ENCODE assay signal across 15 cellular contexts in the genomic region with DNA sequence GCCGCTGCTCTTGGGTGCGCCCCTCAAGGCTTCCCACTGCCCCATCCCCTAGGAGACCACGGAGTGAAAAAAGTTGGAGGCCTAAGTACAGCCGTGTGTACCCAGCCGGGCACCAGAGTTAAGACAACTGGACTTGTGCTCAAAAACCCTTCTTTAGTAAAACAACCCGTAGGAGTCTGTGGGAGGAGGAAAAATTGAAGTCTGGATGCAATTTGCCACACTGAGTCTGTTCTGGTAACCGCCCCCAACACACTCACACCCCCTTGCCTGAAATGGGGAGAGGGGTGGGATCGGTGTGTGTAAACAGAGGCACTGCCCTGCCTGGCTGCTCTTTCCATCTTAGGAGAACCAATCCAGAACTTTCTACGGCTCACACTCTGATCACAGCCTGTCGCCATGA. TPM values are rescaled to one million over a fixed set of nuclear protein-coding genes. Genes with fewer than 3 reads are reported as not detected.
A peak's percentile ranks its signal among the peaks of the same experiment; 100 is the strongest.
DNase-seq lines count a peak whose midpoint lies in the region; ATAC-seq and TF ChIP-seq lines count a peak whose summit lies in the region.
"Had no signal": no experiment of that assay in that cellular context is flagged by ENCODE, and none has a peak within 500 bp of the region (broad histone marks: within the 10 kb centered on the region; RNA-seq: fewer than 3 reads in every experiment).

No MANE protein-coding gene starts in this region.

- no peak overlapping the region for H3K4me3 ChIP-seq in GM23338
- no peak overlapping the region for H3K4me3 ChIP-seq in HEK293 (ENCODE audit: low read depth, low read length)
- no peak overlapping the region for H3K4me3 ChIP-seq in vagina
- H3K4me3 ChIP-seq in upper lobe of right lung: no peak overlapping the region
- H3K4me3 ChIP-seq: GM12878, HAP-1 had no signal

- DNase-seq in GM23338 (ENCODE audit: low spot score) (no peak), mesenteric fat pad (ENCODE audit: low spot score) (peak; percentile 20), posterior vena cava (ENCODE audit: low spot score) (peak; percentile 30), vagina (ENCODE audit: extremely low spot score in 2 of 2) (no peak), upper lobe of right lung (no peak)
- DNase-seq: Calu3; CD4-positive, alpha-beta memory T cell; COR-L47; DMS53; EL; GDM1; GOT3 had no signal

- TF ChIP-seq CTCF in GM23338 (conservative IDR thresholded peaks at IDR 0.05; ENCODE audit: low read depth in 2 of 2) (no peak), HEK293 (tag by site-specific recombination; IDR thresholded peaks at IDR 0.05) (no peak), vagina (IDR thresholded peaks at IDR 0.05) (no peak), upper lobe of right lung (IDR thresholded peaks at IDR 0.05) (no peak)

- H4K20me1 ChIP-seq in GM23338 (replicated peaks; ENCODE audit: insufficient read depth): no peaks in the 10 kb centered on the region

- no peaks in the 10 kb centered on the region for H3K79me2 ChIP-seq in GM23338 (replicated peaks; ENCODE audit: insufficient read depth)

- no peaks in the 10 kb centered on the region; the same call in 2 of the 3 replicates for H3K36me3 Mint-ChIP-seq in GM23338 (ENCODE audit: low read depth)
- H3K36me3 Mint-ChIP-seq: CD4-positive, alpha-beta memory T cell had no signal

- H3K27me3 ChIP-seq in GM23338 (ENCODE audit: insufficient read depth) (no peaks in the 10 kb centered on the region), vagina (no peaks in the 10 kb centered on the region), upper lobe of right lung (no peaks in the 10 kb centered on the region)

- H3K4me3 Mint-ChIP-seq in GM23338: no peak overlapping the region
- H3K4me3 Mint-ChIP-seq: CD4-positive, alpha-beta memory T cell had no signal

- intact Hi-C loops in posterior vena cava (cut with DNase I) (no loop called here), vagina (cut with DNase I) (no loop called here), upper lobe of right lung (cut with DNase I) (no loop called here)

- peaks cover 28% of the 10 kb centered on the region for H3K4me1 Mint-ChIP-seq in GM23338

- peak overlapping the region; percentile 47 for H2AFZ ChIP-seq in GM23338

- POLR2A ChIA-PET in HEK293 (lab: Yijun Ruan, JAX): no interaction called here

- TF ChIP-seq POLR2A in vagina (IDR thresholded peaks at IDR 0.05): no peak

- H3K27ac ChIP-seq in GM23338 (ENCODE audit: low read depth) (no peak overlapping the region), HEK293 (ENCODE audit: extremely low read depth, low read depth, low read length) (no peak overlapping the region), vagina (no peak overlapping the region), upper lobe of right lung (no peak overlapping the region)

- H3K4me2 ChIP-seq in GM23338: no peak overlapping the region; the same call in 1 of the 2 replicates

- no peak overlapping the region for H3K27ac Mint-ChIP-seq in GM23338

- H3F3A ChIP-seq in GM23338 (replicated peaks; ENCODE audit: low read depth): no peaks in the 10 kb centered on the region

- no peaks in the 10 kb centered on the region for H3K9me3 ChIP-seq in HEK293 (ENCODE audit: control insufficient read depth, insufficient read depth, low read depth, low read length)
- H3K9me3 ChIP-seq in vagina: no peaks in the 10 kb centered on the region
- H3K9me3 ChIP-seq in upper lobe of right lung: no peaks in the 10 kb centered on the region
- H3K9me3 ChIP-seq: HAP-1 had no signal

- H3K36me3 ChIP-seq in GM23338 (ENCODE audit: insufficient read depth): no peaks in the 10 kb centered on the region
- no peaks in the 10 kb centered on the region; a peak in 1 of 3 replicates for H3K36me3 ChIP-seq in HEK293 (ENCODE audit: control insufficient read depth in 2 of 2, insufficient read depth in 1 of 2, low read length in 2 of 2)
- no peaks in the 10 kb centered on the region for H3K36me3 ChIP-seq in vagina
- no peaks in the 10 kb centered on the region for H3K36me3 ChIP-seq in upper lobe of right lung
- H3K36me3 ChIP-seq: HAP-1 had no signal

- peaks cover 7% of the 10 kb centered on the region; the same call in 1 of the 2 replicates for H3K9me2 ChIP-seq in GM23338 (ENCODE audit: insufficient read depth)

- H3K4me1 ChIP-seq in GM23338 (ENCODE audit: insufficient read depth) (peaks cover 10% of the 10 kb centered on the region), HEK293 (ENCODE audit: control insufficient read depth, insufficient read depth, low read length) (no peaks in the 10 kb centered on the region), vagina (no peaks in the 10 kb centered on the region), upper lobe of right lung (no peaks in the 10 kb centered on the region)

- peaks cover 3% of the 10 kb centered on the region for H3K27me3 Mint-ChIP-seq in GM23338 (ENCODE audit: insufficient read depth, low read depth, poor library complexity)

- no peaks in the 10 kb centered on the region for H3K9me3 Mint-ChIP-seq in GM23338
- H3K9me3 Mint-ChIP-seq: CD4-positive, alpha-beta memory T cell had no signal

- CTCF ChIA-PET in HEK293 (lab: Yijun Ruan, JAX): interaction anchor here (0.6 kb wide), 1 partner anchor 45 kb away, joined by 4 read pairs; no protein-coding TSS in a partner anchor

- no peak for ATAC-seq in GM23338
- no peak for ATAC-seq in upper lobe of right lung
- ATAC-seq: GM12878 had no signal

TF ChIP-seq in GM23338, 12 proteins besides CTCF, POLR2A, EP300 and RAD21 (continues in another document):
- TF ChIP-seq ZNF331 (CRISPR knock-in tag; IDR thresholded peaks at IDR 0.05; ENCODE audit: low read depth) (no peak), EZH2phosphoT487 (IDR thresholded peaks at IDR 0.05; ENCODE audit: unreplicated experiment) (no peak)
- TF ChIP-seq, protein P1, sequence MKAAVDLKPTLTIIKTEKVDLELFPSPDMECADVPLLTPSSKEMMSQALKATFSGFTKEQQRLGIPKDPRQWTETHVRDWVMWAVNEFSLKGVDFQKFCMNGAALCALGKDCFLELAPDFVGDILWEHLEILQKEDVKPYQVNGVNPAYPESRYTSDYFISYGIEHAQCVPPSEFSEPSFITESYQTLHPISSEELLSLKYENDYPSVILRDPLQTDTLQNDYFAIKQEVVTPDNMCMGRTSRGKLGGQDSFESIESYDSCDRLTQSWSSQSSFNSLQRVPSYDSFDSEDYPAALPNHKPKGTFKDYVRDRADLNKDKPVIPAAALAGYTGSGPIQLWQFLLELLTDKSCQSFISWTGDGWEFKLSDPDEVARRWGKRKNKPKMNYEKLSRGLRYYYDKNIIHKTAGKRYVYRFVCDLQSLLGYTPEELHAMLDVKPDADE (IDR thresholded peaks at IDR 0.05): no peak

TF ChIP-seq in HEK293, 187 proteins besides CTCF, POLR2A, EP300 and RAD21:
- TF ChIP-seq ZFHX2 (tag by site-specific recombination; conservative IDR thresholded peaks at IDR 0.05): peak; percentile 60
- peak; percentile 66; the same call in 1 of the 2 replicates for TF ChIP-seq EGR2 (tag by site-specific recombination; IDR thresholded peaks at IDR 0.05; ENCODE audit: low read depth)
- TF ChIP-seq, protein P2, sequence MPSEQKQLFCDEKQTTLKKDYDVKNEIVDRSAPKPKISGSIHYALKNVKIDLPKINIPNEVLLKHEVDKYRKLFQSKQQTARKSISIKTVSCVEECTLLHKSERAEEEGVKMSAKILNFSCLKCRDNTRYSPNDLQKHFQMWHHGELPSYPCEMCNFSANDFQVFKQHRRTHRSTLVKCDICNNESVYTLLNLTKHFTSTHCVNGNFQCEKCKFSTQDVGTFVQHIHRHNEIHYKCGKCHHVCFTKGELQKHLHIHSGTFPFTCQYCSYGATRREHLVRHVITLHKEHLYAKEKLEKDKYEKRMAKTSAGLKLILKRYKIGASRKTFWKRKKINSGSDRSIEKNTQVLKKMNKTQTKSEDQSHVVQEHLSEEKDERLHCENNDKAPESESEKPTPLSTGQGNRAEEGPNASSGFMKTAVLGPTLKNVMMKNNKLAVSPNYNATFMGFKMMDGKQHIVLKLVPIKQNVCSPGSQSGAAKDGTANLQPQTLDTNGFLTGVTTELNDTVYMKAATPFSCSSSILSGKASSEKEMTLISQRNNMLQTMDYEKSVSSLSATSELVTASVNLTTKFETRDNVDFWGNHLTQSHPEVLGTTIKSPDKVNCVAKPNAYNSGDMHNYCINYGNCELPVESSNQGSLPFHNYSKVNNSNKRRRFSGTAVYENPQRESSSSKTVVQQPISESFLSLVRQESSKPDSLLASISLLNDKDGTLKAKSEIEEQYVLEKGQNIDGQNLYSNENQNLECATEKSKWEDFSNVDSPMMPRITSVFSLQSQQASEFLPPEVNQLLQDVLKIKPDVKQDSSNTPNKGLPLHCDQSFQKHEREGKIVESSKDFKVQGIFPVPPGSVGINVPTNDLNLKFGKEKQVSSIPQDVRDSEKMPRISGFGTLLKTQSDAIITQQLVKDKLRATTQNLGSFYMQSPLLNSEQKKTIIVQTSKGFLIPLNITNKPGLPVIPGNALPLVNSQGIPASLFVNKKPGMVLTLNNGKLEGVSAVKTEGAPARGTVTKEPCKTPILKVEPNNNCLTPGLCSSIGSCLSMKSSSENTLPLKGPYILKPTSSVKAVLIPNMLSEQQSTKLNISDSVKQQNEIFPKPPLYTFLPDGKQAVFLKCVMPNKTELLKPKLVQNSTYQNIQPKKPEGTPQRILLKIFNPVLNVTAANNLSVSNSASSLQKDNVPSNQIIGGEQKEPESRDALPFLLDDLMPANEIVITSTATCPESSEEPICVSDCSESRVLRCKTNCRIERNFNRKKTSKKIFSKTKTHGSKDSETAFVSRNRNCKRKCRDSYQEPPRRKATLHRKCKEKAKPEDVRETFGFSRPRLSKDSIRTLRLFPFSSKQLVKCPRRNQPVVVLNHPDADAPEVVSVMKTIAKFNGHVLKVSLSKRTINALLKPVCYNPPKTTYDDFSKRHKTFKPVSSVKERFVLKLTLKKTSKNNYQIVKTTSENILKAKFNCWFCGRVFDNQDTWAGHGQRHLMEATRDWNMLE (tag by site-specific recombination; conservative IDR thresholded peaks at IDR 0.05; ENCODE audit: low read depth): no peak

RNA-seq across cellular contexts. Expression of a gene that starts 41.7 kb away (rescaled TPM):
- total RNA-seq in GM23338 (2014; rRNA removed; shearing (Covaris generic)): 1.0 TPM in 1 of 2 replicates, not detected in the other
- 0.18 and 0.37 TPM in 2 replicates for polyA plus RNA-seq in GM23338 (2016; fragmentation: Nextera tagmentation; extraction: Ambion mirVana)
- total RNA-seq in mesenteric fat pad (0.64 TPM), posterior vena cava (under 1 TPM; 0.19 to 0.93 TPM), vagina (not detected), upper lobe of right lung (0.90 TPM)

Comparison
In these comparisons a context has a peak if more than half of its experiments do, and no peak if none do; other contexts are left out.
1. DNase-seq: peak in mesenteric fat pad (single experiment) and posterior vena cava (single experiment); none in GM23338 (single experiment), vagina (0 of 2) and upper lobe of right lung (single experiment).